1 cellular context compared by ENCODE assay signal in the genomic region with DNA sequence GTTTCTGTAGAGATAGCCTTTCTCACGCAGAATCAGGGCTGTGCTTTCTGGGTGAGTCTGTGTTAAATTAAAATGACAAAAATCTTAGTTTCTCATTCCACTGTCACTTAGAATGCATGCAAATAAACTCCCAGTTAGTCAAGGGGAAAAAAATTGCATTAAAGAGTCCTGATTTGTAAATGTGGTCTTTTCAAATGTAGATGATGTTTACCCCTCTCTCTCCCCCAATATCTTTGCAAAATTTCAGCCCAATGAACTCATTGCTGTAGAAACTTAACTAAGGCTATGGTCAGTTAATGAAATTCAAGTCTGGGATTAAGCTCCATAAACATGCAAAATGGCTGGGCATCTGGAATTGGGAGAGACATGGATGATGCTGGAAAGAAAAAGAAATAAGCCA.
TF ChIP-seq lines count a peak whose summit lies in the region.

No MANE protein-coding gene starts in this region.

TF ChIP-seq in WTC11, 78 proteins besides CTCF, POLR2A, EP300 and RAD21 (continued from another document):
- TF ChIP-seq ZNF512 (CRISPR knock-in tag; IDR thresholded peaks at IDR 0.05; ENCODE audit: borderline replicate concordance): no peak
- no peak for TF ChIP-seq ZBTB43 (CRISPR knock-in tag; IDR thresholded peaks at IDR 0.05)
- no peak for TF ChIP-seq TEAD1 (CRISPR knock-in tag; IDR thresholded peaks at IDR 0.05)
- no peak for TF ChIP-seq ZNF121 (CRISPR knock-in tag; IDR thresholded peaks at IDR 0.05)
- TF ChIP-seq ATF6 (CRISPR knock-in tag; IDR thresholded peaks at IDR 0.05): no peak
- TF ChIP-seq SP1 (CRISPR knock-in tag; conservative IDR thresholded peaks at IDR 0.05): no peak
TF ChIP-seq in WTC11: peak in this region for 0.
